ENCODE assay signal across 21 cellular contexts in the genomic region with DNA sequence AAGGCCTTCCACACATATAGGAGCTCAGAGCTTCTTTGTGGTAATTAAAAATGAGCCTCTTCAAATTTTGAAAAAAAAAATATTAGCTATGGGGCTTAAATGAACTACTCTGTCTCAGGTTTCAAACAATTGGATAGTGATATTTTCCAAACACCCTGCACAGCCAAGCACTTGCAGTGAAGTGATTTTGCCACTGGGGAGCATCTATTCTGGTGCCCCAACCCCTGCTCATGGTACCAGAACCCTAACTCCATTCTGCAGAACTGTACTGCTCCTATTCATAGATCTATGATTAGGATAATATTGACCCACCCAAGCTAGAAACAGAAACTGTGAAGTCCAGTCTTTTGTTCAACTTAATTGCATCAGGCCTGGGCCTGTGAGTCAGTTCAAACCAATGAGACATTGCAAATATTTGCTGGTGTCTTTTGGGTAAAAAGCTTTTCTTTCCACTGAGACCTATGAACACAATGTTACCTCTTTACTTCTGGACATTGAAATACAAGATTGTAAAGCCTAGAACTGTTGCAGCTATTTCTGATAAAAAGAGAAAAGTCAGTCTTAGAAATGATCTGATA.
DNase-seq lines count a peak whose midpoint lies in the region; ATAC-seq and TF ChIP-seq lines count a peak whose summit lies in the region.
"Had no signal": no experiment of that assay in that cellular context is flagged by ENCODE, and none has a peak within 500 bp of the region (broad histone marks: within the 10 kb centered on the region; RNA-seq: fewer than 3 reads in every experiment).

No MANE protein-coding gene starts in this region.

- CTCF ChIA-PET in WTC11 (lab: Charles Lee) = no interaction called here

- H3K9me3 ChIP-seq in GM23248 (ENCODE audit: low read depth) = no peaks in the 10 kb centered on the region
- H3K9me3 ChIP-seq: ascending aorta, colonic mucosa had no signal

- H3F3A ChIP-seq in GM23248 (ENCODE audit: insufficient read depth) = no peaks in the 10 kb centered on the region

- H3K9me3 Mint-ChIP-seq in WTC11 = no peaks in the 10 kb centered on the region

- H3K4me1 Mint-ChIP-seq in WTC11 = peaks cover 7% of the 10 kb centered on the region
- H3K4me1 Mint-ChIP-seq: B cell had no signal

- TF ChIP-seq CTCF in KMS-11 (conservative IDR thresholded peaks at IDR 0.05; ENCODE audit: low read depth, low read length) (0 out of 2 replicates have a peak, but pooled peaks have one; percentile 17), WTC11 (IDR thresholded peaks at IDR 0.05) (no peak)

- H3K27ac Mint-ChIP-seq in WTC11 = no peak overlapping the region
- H3K27ac Mint-ChIP-seq: B cell had no signal

- H3K36me3 ChIP-seq in GM23248 (ENCODE audit: low read depth) (no peaks in the 10 kb centered on the region), KMS-11 (ENCODE audit: insufficient read depth) (no peaks in the 10 kb centered on the region)
- H3K36me3 ChIP-seq: ascending aorta, colonic mucosa had no signal

- in situ Hi-C loops in GM23248 (cut with MboI) = no loop called here

- H3K27ac ChIP-seq in GM23248 = no peak overlapping the region
- no peak overlapping the region for H3K27ac ChIP-seq in KMS-11
- H3K27ac ChIP-seq: ascending aorta, colonic mucosa had no signal

- no peaks in the 10 kb centered on the region for H3K79me2 ChIP-seq in GM23248 (ENCODE audit: insufficient read depth)
- H3K79me2 ChIP-seq in KMS-11 (ENCODE audit: insufficient read depth, low read depth) = no peaks in the 10 kb centered on the region

- H3K4me3 ChIP-seq in GM23248 (no peak overlapping the region), KMS-11 (IDR thresholded peaks at IDR 0.05; ENCODE audit: insufficient read depth, low read depth, low read length) (no peak overlapping the region)
- H3K4me3 ChIP-seq: ascending aorta, colonic mucosa had no signal

- H3K9me2 ChIP-seq in GM23248 (ENCODE audit: insufficient read depth) = no peaks in the 10 kb centered on the region

- H3K4me3 Mint-ChIP-seq in WTC11 = no peak overlapping the region
- H3K4me3 Mint-ChIP-seq: B cell had no signal

- H2AFZ ChIP-seq in GM23248 (no peak overlapping the region), KMS-11 (ENCODE audit: low read depth) (no peak overlapping the region)

- peak; percentile 13 for DNase-seq in GM23248
- no peak for DNase-seq in WTC11 (ENCODE audit: low spot score)
- peak; percentile 9 for DNase-seq in iPS-NIHi7 (ENCODE audit: extremely low spot score)
- DNase-seq in SW480 (ENCODE audit: low spot score) = no peak
- no peak for DNase-seq in NCI-H226
- no peak for DNase-seq in activated CD8-positive, alpha-beta memory T cell treated with anti-CD3 and anti-CD28 coated beads, Interleukin-2, amount 50 U/mL, for 48 hours
- DNase-seq: activated CD4-positive, alpha-beta T cell treated with anti-CD3 and anti-CD28 coated beads for 4 hours; activated naive CD4-positive, alpha-beta T cell; Calu3; colonic mucosa; foreskin melanocyte; left cardiac atrium; midbrain; MM.1S; NCI-H2029 treated with DMSO at 0.1 percent for 48 hours; NCI-H82; stimulated activated CD4-positive, alpha-beta T cell treated with anti-CD3 and anti-CD28 coated beads, Interleukin-12 subunit alpha, Interleukin-12 subunit beta, amount 100 ng/mL, for 4 hours had no signal

- POLR2A ChIA-PET in WTC11 (lab: Charles Lee) = no interaction called here

- H3K4me2 ChIP-seq in GM23248 (ENCODE audit: unreplicated experiment) (no peak overlapping the region), KMS-11 (no peak overlapping the region)

- H3K27me3 Mint-ChIP-seq in WTC11 (ENCODE audit: low read depth) = no peaks in the 10 kb centered on the region
- H3K27me3 Mint-ChIP-seq: B cell had no signal

- ATAC-seq in WTC11 = peak; percentile 68
- ATAC-seq in HG03139 (IDR thresholded peaks at IDR 0.05; ENCODE audit: unreplicated experiment) = no peak
- ATAC-seq: left cardiac atrium had no signal

- H3K9ac ChIP-seq in GM23248 (no peak overlapping the region), KMS-11 (no peak overlapping the region)

- H3K36me3 Mint-ChIP-seq in WTC11 = no peaks in the 10 kb centered on the region

- no peaks in the 10 kb centered on the region for H3K27me3 ChIP-seq in GM23248 (replicated peaks; ENCODE audit: insufficient read depth)
- no peaks in the 10 kb centered on the region for H3K27me3 ChIP-seq in KMS-11 (ENCODE audit: insufficient read depth, low read depth)
- H3K27me3 ChIP-seq: ascending aorta, colonic mucosa had no signal

- H3K4me1 ChIP-seq in GM23248 (ENCODE audit: insufficient read depth) = no peaks in the 10 kb centered on the region
- no peaks in the 10 kb centered on the region for H3K4me1 ChIP-seq in KMS-11 (ENCODE audit: low read depth, poor library complexity, severe bottlenecking)
- H3K4me1 ChIP-seq: ascending aorta, colonic mucosa had no signal

- H4K20me1 ChIP-seq in GM23248 (ENCODE audit: insufficient read depth) (no peaks in the 10 kb centered on the region), KMS-11 (ENCODE audit: insufficient read depth) (no peaks in the 10 kb centered on the region)

TF ChIP-seq in WTC11, 78 proteins besides CTCF, POLR2A, EP300 and RAD21 (continues in another document):
- no peak for TF ChIP-seq ZNF671 (CRISPR knock-in tag; IDR thresholded peaks at IDR 0.05)
- TF ChIP-seq, protein P1, sequence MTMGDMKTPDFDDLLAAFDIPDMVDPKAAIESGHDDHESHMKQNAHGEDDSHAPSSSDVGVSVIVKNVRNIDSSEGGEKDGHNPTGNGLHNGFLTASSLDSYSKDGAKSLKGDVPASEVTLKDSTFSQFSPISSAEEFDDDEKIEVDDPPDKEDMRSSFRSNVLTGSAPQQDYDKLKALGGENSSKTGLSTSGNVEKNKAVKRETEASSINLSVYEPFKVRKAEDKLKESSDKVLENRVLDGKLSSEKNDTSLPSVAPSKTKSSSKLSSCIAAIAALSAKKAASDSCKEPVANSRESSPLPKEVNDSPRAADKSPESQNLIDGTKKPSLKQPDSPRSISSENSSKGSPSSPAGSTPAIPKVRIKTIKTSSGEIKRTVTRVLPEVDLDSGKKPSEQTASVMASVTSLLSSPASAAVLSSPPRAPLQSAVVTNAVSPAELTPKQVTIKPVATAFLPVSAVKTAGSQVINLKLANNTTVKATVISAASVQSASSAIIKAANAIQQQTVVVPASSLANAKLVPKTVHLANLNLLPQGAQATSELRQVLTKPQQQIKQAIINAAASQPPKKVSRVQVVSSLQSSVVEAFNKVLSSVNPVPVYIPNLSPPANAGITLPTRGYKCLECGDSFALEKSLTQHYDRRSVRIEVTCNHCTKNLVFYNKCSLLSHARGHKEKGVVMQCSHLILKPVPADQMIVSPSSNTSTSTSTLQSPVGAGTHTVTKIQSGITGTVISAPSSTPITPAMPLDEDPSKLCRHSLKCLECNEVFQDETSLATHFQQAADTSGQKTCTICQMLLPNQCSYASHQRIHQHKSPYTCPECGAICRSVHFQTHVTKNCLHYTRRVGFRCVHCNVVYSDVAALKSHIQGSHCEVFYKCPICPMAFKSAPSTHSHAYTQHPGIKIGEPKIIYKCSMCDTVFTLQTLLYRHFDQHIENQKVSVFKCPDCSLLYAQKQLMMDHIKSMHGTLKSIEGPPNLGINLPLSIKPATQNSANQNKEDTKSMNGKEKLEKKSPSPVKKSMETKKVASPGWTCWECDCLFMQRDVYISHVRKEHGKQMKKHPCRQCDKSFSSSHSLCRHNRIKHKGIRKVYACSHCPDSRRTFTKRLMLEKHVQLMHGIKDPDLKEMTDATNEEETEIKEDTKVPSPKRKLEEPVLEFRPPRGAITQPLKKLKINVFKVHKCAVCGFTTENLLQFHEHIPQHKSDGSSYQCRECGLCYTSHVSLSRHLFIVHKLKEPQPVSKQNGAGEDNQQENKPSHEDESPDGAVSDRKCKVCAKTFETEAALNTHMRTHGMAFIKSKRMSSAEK (CRISPR knock-in tag; IDR thresholded peaks at IDR 0.05; ENCODE audit: borderline replicate concordance) = no peak
- TF ChIP-seq NR3C1 (CRISPR knock-in tag; conservative IDR thresholded peaks at IDR 0.05; ENCODE audit: low read depth) = no peak
- TF ChIP-seq, protein P2, sequence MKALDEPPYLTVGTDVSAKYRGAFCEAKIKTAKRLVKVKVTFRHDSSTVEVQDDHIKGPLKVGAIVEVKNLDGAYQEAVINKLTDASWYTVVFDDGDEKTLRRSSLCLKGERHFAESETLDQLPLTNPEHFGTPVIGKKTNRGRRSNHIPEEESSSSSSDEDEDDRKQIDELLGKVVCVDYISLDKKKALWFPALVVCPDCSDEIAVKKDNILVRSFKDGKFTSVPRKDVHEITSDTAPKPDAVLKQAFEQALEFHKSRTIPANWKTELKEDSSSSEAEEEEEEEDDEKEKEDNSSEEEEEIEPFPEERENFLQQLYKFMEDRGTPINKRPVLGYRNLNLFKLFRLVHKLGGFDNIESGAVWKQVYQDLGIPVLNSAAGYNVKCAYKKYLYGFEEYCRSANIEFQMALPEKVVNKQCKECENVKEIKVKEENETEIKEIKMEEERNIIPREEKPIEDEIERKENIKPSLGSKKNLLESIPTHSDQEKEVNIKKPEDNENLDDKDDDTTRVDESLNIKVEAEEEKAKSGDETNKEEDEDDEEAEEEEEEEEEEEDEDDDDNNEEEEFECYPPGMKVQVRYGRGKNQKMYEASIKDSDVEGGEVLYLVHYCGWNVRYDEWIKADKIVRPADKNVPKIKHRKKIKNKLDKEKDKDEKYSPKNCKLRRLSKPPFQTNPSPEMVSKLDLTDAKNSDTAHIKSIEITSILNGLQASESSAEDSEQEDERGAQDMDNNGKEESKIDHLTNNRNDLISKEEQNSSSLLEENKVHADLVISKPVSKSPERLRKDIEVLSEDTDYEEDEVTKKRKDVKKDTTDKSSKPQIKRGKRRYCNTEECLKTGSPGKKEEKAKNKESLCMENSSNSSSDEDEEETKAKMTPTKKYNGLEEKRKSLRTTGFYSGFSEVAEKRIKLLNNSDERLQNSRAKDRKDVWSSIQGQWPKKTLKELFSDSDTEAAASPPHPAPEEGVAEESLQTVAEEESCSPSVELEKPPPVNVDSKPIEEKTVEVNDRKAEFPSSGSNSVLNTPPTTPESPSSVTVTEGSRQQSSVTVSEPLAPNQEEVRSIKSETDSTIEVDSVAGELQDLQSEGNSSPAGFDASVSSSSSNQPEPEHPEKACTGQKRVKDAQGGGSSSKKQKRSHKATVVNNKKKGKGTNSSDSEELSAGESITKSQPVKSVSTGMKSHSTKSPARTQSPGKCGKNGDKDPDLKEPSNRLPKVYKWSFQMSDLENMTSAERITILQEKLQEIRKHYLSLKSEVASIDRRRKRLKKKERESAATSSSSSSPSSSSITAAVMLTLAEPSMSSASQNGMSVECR (CRISPR knock-in tag; IDR thresholded peaks at IDR 0.05; ENCODE audit: borderline replicate concordance) = no peak

Comparison
In these comparisons a context has a peak if more than half of its experiments do, and no peak if none do; other contexts are left out.
1. DNase-seq: peak in GM23248 (single experiment) and iPS-NIHi7 (single experiment); none in WTC11 (single experiment), SW480 (single experiment), NCI-H226 (single experiment) and activated CD8-positive, alpha-beta memory T cell treated with anti-CD3 and anti-CD28 coated beads, Interleukin-2, amount 50 U/mL, for 48 hours (single experiment).